Comparison of ENCODE assay signal across 9 cellular contexts in the genomic region with DNA sequence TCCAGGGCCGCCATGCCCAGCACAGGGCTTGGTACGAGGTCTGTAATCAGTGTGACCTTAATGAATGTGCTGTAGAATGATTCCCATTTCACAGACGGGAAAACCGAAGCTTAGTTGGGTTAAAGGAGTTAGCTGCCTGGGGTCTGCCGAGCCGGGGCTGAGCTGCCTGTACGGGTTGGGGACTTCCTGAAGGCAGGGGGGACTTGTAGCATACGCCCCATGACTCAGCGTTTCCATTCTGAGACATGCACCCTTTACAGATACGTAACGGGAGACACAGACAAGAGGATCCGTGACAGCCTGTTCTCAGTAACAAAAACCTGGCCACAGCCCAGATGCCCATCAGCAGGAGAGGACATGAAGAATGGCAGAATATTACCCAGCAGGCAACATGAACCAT. TPM values are rescaled to one million over a fixed set of nuclear protein-coding genes. Genes with fewer than 3 reads are reported as not detected.
DNase-seq lines count a peak whose midpoint lies in the region; ATAC-seq and TF ChIP-seq lines count a peak whose summit lies in the region.
"Not testable (repeated sequence)": the region's sequence is repeated elsewhere in the genome, so short reads cannot be mapped to it uniquely, and the experiment has no call there.
"Had no signal": no experiment of that assay in that cellular context is flagged by ENCODE, and none has a peak within 500 bp of the region (broad histone marks: within the 10 kb centered on the region; RNA-seq: fewer than 3 reads in every experiment).

No MANE protein-coding gene starts in this region.

- intact Hi-C loops in PC-3 (cut with micrococcal nuclease); gastrocnemius medialis (cut with DNase I; ENCODE audit: low total_unique reads): not testable (repeated sequence)
- intact Hi-C loops in activated CD4-positive, alpha-beta memory T cell treated with anti-CD3 and anti-CD28 coated beads for 36 hours (cut with micrococcal nuclease) = loop anchor here (1.0 kb wide), 1 partner anchor 22 kb away; no protein-coding TSS in a partner anchor

- CTCF ChIA-PET in PC-3 (lab: Charles Lee); activated CD4-positive, alpha-beta memory T cell treated with anti-CD3 and anti-CD28 coated beads for 36 hours (lab: Charles Lee): not testable (repeated sequence)

- H3K27me3 ChIP-seq in PC-3 (ENCODE audit: low read length); gastrocnemius medialis: not testable (repeated sequence)

- H3K4me1 ChIP-seq in PC-3 (ENCODE audit: insufficient read depth, low read length) (peaks cover 21% of the 10 kb centered on the region), gastrocnemius medialis (peaks cover 53 to 86% of the 10 kb centered on the region in 2 donors)

- not testable (repeated sequence) for H3K79me2 ChIP-seq in PC-3 (ENCODE audit: low read length)

- POLR2A ChIA-PET in PC-3 (lab: Charles Lee; ENCODE audit: unreplicated experiment); activated CD4-positive, alpha-beta memory T cell treated with anti-CD3 and anti-CD28 coated beads for 36 hours (lab: Charles Lee): not testable (repeated sequence)

- not testable (repeated sequence) for H3F3A ChIP-seq in PC-3 (ENCODE audit: low read length, unreplicated experiment)

- H4K20me1 ChIP-seq in PC-3 (ENCODE audit: low read length) = not testable (repeated sequence)

- not testable (repeated sequence) for H3K4me2 ChIP-seq in PC-3 (ENCODE audit: low read length)

- H3K27ac Mint-ChIP-seq in activated CD4-positive, alpha-beta memory T cell treated with anti-CD3 and anti-CD28 coated beads for 36 hours = peak overlapping the region; percentile 72
- H3K27ac Mint-ChIP-seq in activated naive CD4-positive, alpha-beta T cell treated with anti-CD3 and anti-CD28 coated beads, Interleukin-2, amount 50 U/mL, for 24 hours = peak overlapping the region; percentile 98
- peak overlapping the region; percentile 84 for H3K27ac Mint-ChIP-seq in stimulated activated naive CD8-positive, alpha-beta T cell treated with anti-CD3 and anti-CD28 coated beads, Interleukin-15, Interleukin-2, amounts not matched to agents 100 ng/mL and 50 ng/mL, for 24 hours

- peak in 1 of 2 donors; percentile 64 for TF ChIP-seq POLR2A in gastrocnemius medialis (IDR thresholded peaks at IDR 0.05)

- H3K4me3 Mint-ChIP-seq in activated CD4-positive, alpha-beta memory T cell treated with anti-CD3 and anti-CD28 coated beads for 36 hours = not testable (repeated sequence)
- peak overlapping the region; percentile 57 for H3K4me3 Mint-ChIP-seq in activated naive CD4-positive, alpha-beta T cell treated with anti-CD3 and anti-CD28 coated beads, Interleukin-2, amount 50 U/mL, for 24 hours
- H3K4me3 Mint-ChIP-seq in stimulated activated naive CD8-positive, alpha-beta T cell treated with anti-CD3 and anti-CD28 coated beads, Interleukin-15, Interleukin-2, amounts not matched to agents 100 ng/mL and 50 ng/mL, for 24 hours = peak overlapping the region; percentile 43

- H3K9me3 Mint-ChIP-seq in activated CD4-positive, alpha-beta memory T cell treated with anti-CD3 and anti-CD28 coated beads for 36 hours; activated naive CD4-positive, alpha-beta T cell treated with anti-CD3 and anti-CD28 coated beads, Interleukin-2, amount 50 U/mL, for 24 hours; stimulated activated naive CD8-positive, alpha-beta T cell treated with anti-CD3 and anti-CD28 coated beads, Interleukin-15, Interleukin-2, amounts not matched to agents 100 ng/mL and 50 ng/mL, for 24 hours: not testable (repeated sequence)

- in situ Hi-C loops in gastrocnemius medialis (cut with MboI; ENCODE audit: low sequenced_read_pairs in 4 of 4) = not testable (repeated sequence)

- not testable (repeated sequence) for H3K27me3 Mint-ChIP-seq in activated CD4-positive, alpha-beta memory T cell treated with anti-CD3 and anti-CD28 coated beads for 36 hours; activated naive CD4-positive, alpha-beta T cell treated with anti-CD3 and anti-CD28 coated beads, Interleukin-2, amount 50 U/mL, for 24 hours; stimulated activated naive CD8-positive, alpha-beta T cell treated with anti-CD3 and anti-CD28 coated beads, Interleukin-15, Interleukin-2, amounts not matched to agents 100 ng/mL and 50 ng/mL, for 24 hours

- H2AFZ ChIP-seq in PC-3 (ENCODE audit: low read length) = not testable (repeated sequence)

- H3K9me2 ChIP-seq in PC-3 (replicated peaks; ENCODE audit: low read length) = not testable (repeated sequence)

- ATAC-seq in HG03108 (IDR thresholded peaks at IDR 0.05; ENCODE audit: unreplicated experiment) (peak; percentile 61), gastrocnemius medialis (peak; percentile 53 to 55)
- ATAC-seq in PC-3 = not testable (repeated sequence)

- not testable (repeated sequence) for H3K9me3 ChIP-seq in PC-3 (ENCODE audit: low read length); gastrocnemius medialis

- not testable (repeated sequence) for H3K4me3 ChIP-seq in GM12864 (ENCODE audit: low read depth, low read length); PC-3 (ENCODE audit: low read length); fibroblast of mammary gland (ENCODE audit: control insufficient read depth, low read depth, low read length); gastrocnemius medialis

- DNase-seq in GM12864 (ENCODE audit: low read depth) (peak; percentile 30), PC-3 (peak; percentile 25), fibroblast of mammary gland (ENCODE audit: low read depth) (peak; percentile 18), gastrocnemius medialis (peak; percentile 95 to 98)
- peak; percentile 81 for DNase-seq in activated CD4-positive, alpha-beta memory T cell treated with anti-CD3 and anti-CD28 coated beads for 36 hours

- not testable (repeated sequence) for H3K36me3 ChIP-seq in PC-3 (ENCODE audit: low read depth, low read length); gastrocnemius medialis

- not testable (repeated sequence) for TF ChIP-seq CTCF in GM12864 (IDR thresholded peaks at IDR 0.05; ENCODE audit: low read depth, low read length, missing control alignments); PC-3 (conservative IDR thresholded peaks at IDR 0.05; ENCODE audit: low read depth, low read length); fibroblast of mammary gland (conservative IDR thresholded peaks at IDR 0.05; ENCODE audit: control insufficient read depth, insufficient read depth, low read depth, low read length); gastrocnemius medialis (IDR thresholded peaks at IDR 0.05 in 4 of 5, conservative IDR thresholded peaks at IDR 0.05 in 1 of 5)

- H3K36me3 Mint-ChIP-seq in activated CD4-positive, alpha-beta memory T cell treated with anti-CD3 and anti-CD28 coated beads for 36 hours; activated naive CD4-positive, alpha-beta T cell treated with anti-CD3 and anti-CD28 coated beads, Interleukin-2, amount 50 U/mL, for 24 hours; stimulated activated naive CD8-positive, alpha-beta T cell treated with anti-CD3 and anti-CD28 coated beads, Interleukin-15, Interleukin-2, amounts not matched to agents 100 ng/mL and 50 ng/mL, for 24 hours (ENCODE audit: low read depth): not testable (repeated sequence)

- peaks cover 21% of the 10 kb centered on the region for H3K4me1 Mint-ChIP-seq in activated CD4-positive, alpha-beta memory T cell treated with anti-CD3 and anti-CD28 coated beads for 36 hours (ENCODE audit: low read depth)
- H3K4me1 Mint-ChIP-seq in activated naive CD4-positive, alpha-beta T cell treated with anti-CD3 and anti-CD28 coated beads, Interleukin-2, amount 50 U/mL, for 24 hours = peaks cover 36% of the 10 kb centered on the region
- peaks cover 45% of the 10 kb centered on the region for H3K4me1 Mint-ChIP-seq in stimulated activated naive CD8-positive, alpha-beta T cell treated with anti-CD3 and anti-CD28 coated beads, Interleukin-15, Interleukin-2, amounts not matched to agents 100 ng/mL and 50 ng/mL, for 24 hours (ENCODE audit: low read depth)

- BruUV-seq in PC-3 (replicated peaks; lab: Mats Ljungman, UMichigan) = not testable (repeated sequence)

- H3K9ac ChIP-seq in PC-3 (ENCODE audit: low read length) = not testable (repeated sequence)

- H3K27ac ChIP-seq in PC-3 (ENCODE audit: low read length) = not testable (repeated sequence)
- H3K27ac ChIP-seq in gastrocnemius medialis = peak overlapping the region; percentile 98 to 100 (median 98)

RNA-seq across cellular contexts. Expression of gene PVRIG, which starts 23.6 kb away (rescaled TPM):
- total RNA-seq in PC-3 (2014; rRNA removed) (not detected in 2 replicates), gastrocnemius medialis (not detected)
- 10 to 100 TPM; 21.0 to 21.2 TPM for total RNA-seq in activated CD4-positive, alpha-beta memory T cell treated with anti-CD3 and anti-CD28 coated beads for 36 hours
- total RNA-seq: occipital lobe had no signal

Comparison
In these comparisons a context has a peak if more than half of its experiments do, and no peak if none do; other contexts are left out.
1. DNase-seq: peak in every context shown above with its lines; median percentile 96 in gastrocnemius medialis; 81 in activated CD4-positive, alpha-beta memory T cell treated with anti-CD3 and anti-CD28 coated beads for 36 hours; 30 in GM12864; 25 in PC-3; 18 in fibroblast of mammary gland.
2. RNA of gene PVRIG, which starts 23.6 kb away (total RNA-seq): 21.0 to 21.2 TPM in activated CD4-positive, alpha-beta memory T cell treated with anti-CD3 and anti-CD28 coated beads for 36 hours; not detected in PC-3 and not detected in gastrocnemius medialis; every median in the first group is over 10 times any median in the second.
3. Peak in every context shown above with its lines, with median percentiles within 50 percentile points of each other: H3K27ac Mint-ChIP-seq.